In genomic region chr10:44813201-44813600, GRCh38 we compare ENCODE assay signal across 21 cellular contexts.
"Had no signal": no experiment of that assay in that cellular context is flagged by ENCODE, and none has a peak within 500 bp of the region (broad histone marks: within the 10 kb centered on the region; RNA-seq: fewer than 3 reads in every experiment).

No MANE protein-coding gene starts in this region.

- H3K4me1 ChIP-seq: esophagus muscularis mucosa, foreskin keratinocyte, gastroesophageal sphincter, left lung, lower lobe of right lung had no signal

- DNase-seq: dermis blood vessel endothelial cell; dorsolateral prefrontal cortex; effector CD4-positive, alpha-beta T cell; effector memory CD4-positive, alpha-beta T cell; foreskin keratinocyte; heart right ventricle; hippocampal formation; left cardiac atrium; left lung; left ventricle myocardium superior; lower lobe of right lung; mesenchymal stem cell; midbrain; naive thymus-derived CD4-positive, alpha-beta T cell had no signal

- ATAC-seq: foreskin keratinocyte; gastroesophageal sphincter; heart right ventricle; left cardiac atrium; left lung; left ventricle myocardium superior; lower lobe of right lung; naive thymus-derived CD4-positive, alpha-beta T cell had no signal

- H3K4me3 ChIP-seq: coronary artery, dorsolateral prefrontal cortex, esophagus muscularis mucosa, gastroesophageal sphincter, heart right ventricle, left lung, lower lobe of right lung had no signal

- FAIRE-seq: colon, endothelial cell of umbilical vein, islet of Langerhans, keratinocyte had no signal

- H3K27me3 ChIP-seq: esophagus muscularis mucosa, foreskin keratinocyte, heart right ventricle had no signal

- H3K27ac ChIP-seq: coronary artery, dorsolateral prefrontal cortex, esophagus muscularis mucosa, foreskin keratinocyte, gastroesophageal sphincter, heart right ventricle, left lung, lower lobe of right lung had no signal

- H3K9me3 ChIP-seq: esophagus muscularis mucosa, gastroesophageal sphincter, left lung, lower lobe of right lung had no signal

- H3K36me3 ChIP-seq: esophagus muscularis mucosa, gastroesophageal sphincter, heart right ventricle, left lung, lower lobe of right lung had no signal
